In the genomic region with DNA sequence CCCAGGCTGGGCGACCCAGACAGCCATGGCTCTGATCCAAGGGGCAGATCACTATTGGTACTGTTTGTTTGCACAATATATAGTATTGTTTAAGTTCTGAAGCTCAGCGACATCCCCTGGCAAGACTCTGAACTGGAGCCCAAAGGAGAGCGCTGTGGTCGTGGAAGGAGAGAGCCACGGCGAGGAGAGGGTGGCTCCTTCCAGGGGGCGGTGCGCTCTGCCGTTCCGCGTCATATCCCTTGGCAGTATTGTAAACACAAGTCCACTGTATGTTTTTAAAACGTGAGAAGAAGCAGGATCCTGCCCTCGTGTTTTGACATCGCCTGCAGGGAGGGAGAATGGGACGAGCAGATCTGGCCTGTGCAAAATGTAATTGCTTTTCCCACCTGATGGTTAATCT, we compare ENCODE assay signal across 22 cellular contexts.
DNase-seq lines count a peak whose midpoint lies in the region; ATAC-seq and TF ChIP-seq lines count a peak whose summit lies in the region.
"Had no signal": no experiment of that assay in that cellular context is flagged by ENCODE, and none has a peak within 500 bp of the region (broad histone marks: within the 10 kb centered on the region; RNA-seq: fewer than 3 reads in every experiment).

No MANE protein-coding gene starts in this region.

- H3K9me3 ChIP-seq in esophagus muscularis mucosa (peaks cover 0 to 15% (median 12%) of the 10 kb centered on the region in 4 donors), thoracic aorta (no peaks in the 10 kb centered on the region), tibial artery (peaks cover 0 to 31% (median 18%) of the 10 kb centered on the region in 3 donors)
- H3K9me3 ChIP-seq: adrenal gland had no signal

- intact Hi-C loops in esophagus muscularis mucosa (cut with DNase I) = no loop called here
- intact Hi-C loops in tibial artery (cut with DNase I; ENCODE audit: low total_unique reads) = no loop called here

- DNase-seq in RPMI7951 (ENCODE audit: low read depth) (peak; percentile 27), esophagus muscularis mucosa (ENCODE audit: extremely low spot score) (peak; percentile 92), mucosa of gallbladder (ENCODE audit: low spot score) (peak; percentile 44), thoracic aorta (ENCODE audit: low spot score) (no peak), NCI-H1694 (lab: John Stamatoyannopoulos, UW) (no peak), SW 1271 (lab: John Stamatoyannopoulos, UW) (no peak), tibial artery (no peak)
- DNase-seq: activated CD4-positive, alpha-beta memory T cell treated with anti-CD3 and anti-CD28 coated beads for 36 hours; activated CD8-positive, alpha-beta memory T cell treated with anti-CD3 and anti-CD28 coated beads, Interleukin-2, amount 50 U/mL, for 4 hours; activated naive CD4-positive, alpha-beta T cell treated with anti-CD3 and anti-CD28 coated beads for 36 hours; adrenal gland; CD4-positive, alpha-beta T cell; foreskin keratinocyte; left lung; naive thymus-derived CD4-positive, alpha-beta T cell; NCI-H1930; NCI-H774; nucleus accumbens; RPMI8226; stimulated activated CD4-positive, alpha-beta T cell treated with anti-CD3 and anti-CD28 coated beads, Interleukin-2, amount 100 ng/mL, for 24 hours had no signal

- no peak for TF ChIP-seq POLR2A in esophagus muscularis mucosa (IDR thresholded peaks at IDR 0.05; ENCODE audit: low read depth)

- H3K27me3 ChIP-seq in esophagus muscularis mucosa = no peaks in the 10 kb centered on the region
- no peaks in the 10 kb centered on the region for H3K27me3 ChIP-seq in thoracic aorta (replicated peaks; ENCODE audit: insufficient read depth)
- no peaks in the 10 kb centered on the region for H3K27me3 ChIP-seq in tibial artery
- H3K27me3 ChIP-seq: adrenal gland, foreskin keratinocyte, left lung had no signal

- WGBS in esophagus muscularis mucosa = 50% methylated on average over 15 of the region's 15 CpGs

- H3K27ac ChIP-seq in esophagus muscularis mucosa (replicated peaks in 1 of 4) (peak overlapping the region; percentile 54 to 74 (median 68)), thoracic aorta (no peak overlapping the region), tibial artery (no peak overlapping the region)
- H3K27ac ChIP-seq: adrenal gland, foreskin keratinocyte, left lung had no signal

- no peak for ATAC-seq in thoracic aorta (ENCODE audit: insufficient number of reproducible peaks, low FRiP score, low read depth)
- ATAC-seq: activated CD4-positive, CD25-positive, alpha-beta regulatory T cell treated with anti-CD3 and anti-CD28 coated beads, Interleukin-2, amount 50 U/mL, for 24 hours; foreskin keratinocyte; GM23338; left lung; naive thymus-derived CD4-positive, alpha-beta T cell had no signal

- H3K36me3 ChIP-seq in esophagus muscularis mucosa (peaks cover 0 to 5% (median 0%) of the 10 kb centered on the region in 4 donors), thoracic aorta (no peaks in the 10 kb centered on the region), tibial artery (peaks cover 0 to 3% (median 0%) of the 10 kb centered on the region in 3 donors)
- H3K36me3 ChIP-seq: adrenal gland, left lung had no signal

- H3K4me1 ChIP-seq in esophagus muscularis mucosa = peaks cover 0 to 20% (median 8%) of the 10 kb centered on the region in 4 donors
- H3K4me1 ChIP-seq in thoracic aorta (ENCODE audit: control insufficient read depth in 1 of 2, low read depth in 2 of 2) = no peaks in the 10 kb centered on the region
- H3K4me1 ChIP-seq in tibial artery = no peaks in the 10 kb centered on the region
- H3K4me1 ChIP-seq: adrenal gland, foreskin keratinocyte, left lung had no signal

- TF ChIP-seq EP300 in esophagus muscularis mucosa (IDR thresholded peaks at IDR 0.05) = no peak

- H3K4me3 ChIP-seq in esophagus muscularis mucosa (peak overlapping the region; percentile 36 to 51 (median 42)), thoracic aorta (peak overlapping the region; percentile 52), tibial artery (no peak overlapping the region)
- H3K4me3 ChIP-seq: adrenal gland, GM23338, left lung had no signal

- TF ChIP-seq CTCF in esophagus muscularis mucosa (IDR thresholded peaks at IDR 0.05) (peak in 2 of 3 experiments; percentile 10 to 21), thoracic aorta (IDR thresholded peaks at IDR 0.05) (peak; percentile 20), tibial artery (IDR thresholded peaks at IDR 0.05) (no peak)

Comparison
In these comparisons a context has a peak if more than half of its experiments do, and no peak if none do; other contexts are left out.
1. DNase-seq: peak in RPMI7951 (single experiment), esophagus muscularis mucosa (single experiment) and mucosa of gallbladder (single experiment); none in thoracic aorta (single experiment), NCI-H1694 (single experiment), SW 1271 (0 of 2) and tibial artery (0 of 2).
2. H3K27ac ChIP-seq: peak in esophagus muscularis mucosa (4 of 4); none in thoracic aorta (0 of 2) and tibial artery (0 of 2).
3. H3K4me3 ChIP-seq: peak in esophagus muscularis mucosa (4 of 4) and thoracic aorta (single experiment); none in tibial artery (0 of 2).
4. CTCF ChIP-seq: peak in esophagus muscularis mucosa (2 of 3) and thoracic aorta (single experiment); none in tibial artery (0 of 2).